ENCODE assay signal across 7 cellular contexts in the genomic region with DNA sequence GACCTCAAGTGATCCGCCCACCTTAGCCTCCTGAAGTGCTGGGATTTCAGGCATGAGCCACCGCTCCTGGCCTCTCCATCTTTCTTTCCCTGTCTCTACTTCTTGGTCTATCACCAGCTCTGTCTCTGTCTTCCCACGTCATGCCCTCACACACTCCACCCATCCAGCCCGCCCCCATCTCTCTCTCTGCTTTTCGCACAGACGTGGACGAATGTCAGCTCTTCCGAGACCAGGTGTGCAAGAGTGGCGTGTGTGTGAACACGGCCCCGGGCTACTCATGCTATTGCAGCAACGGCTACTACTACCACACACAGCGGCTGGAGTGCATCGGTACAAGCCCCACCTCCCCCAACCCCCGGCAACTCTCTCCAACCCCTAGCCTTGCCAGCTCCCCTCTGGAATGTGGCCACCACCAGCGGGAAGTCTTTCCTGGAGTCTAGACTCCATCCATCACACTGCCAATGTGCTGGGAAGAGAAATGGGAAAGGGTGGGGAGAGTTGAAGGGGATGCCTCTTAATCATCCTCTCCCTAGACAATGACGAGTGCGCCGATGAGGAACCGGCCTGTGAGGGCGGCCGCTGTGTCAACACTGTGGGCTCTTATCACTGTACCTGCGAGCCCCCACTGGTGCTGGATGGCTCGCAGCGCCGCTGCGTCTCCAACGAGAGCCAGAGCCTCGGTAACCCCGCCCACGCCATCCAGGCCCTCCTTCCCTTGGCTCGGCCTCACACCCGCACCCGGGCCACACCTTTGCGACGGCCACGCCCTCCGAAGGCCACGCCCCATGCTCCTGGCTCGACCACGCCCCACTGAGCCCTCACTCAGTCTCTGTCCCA. TPM values are rescaled to one million over a fixed set of nuclear protein-coding genes. Genes with fewer than 3 reads are reported as not detected.
A peak's percentile ranks its signal among the peaks of the same experiment; 100 is the strongest.
DNase-seq lines count a peak whose midpoint lies in the region; ATAC-seq and TF ChIP-seq lines count a peak whose summit lies in the region.

No MANE protein-coding gene starts in this region.

- H3K27me3 ChIP-seq in endodermal cell (ENCODE audit: control insufficient read depth, insufficient read depth, low read length, poor library complexity, severe bottlenecking) (no peaks in the 10 kb centered on the region), tibial nerve (no peaks in the 10 kb centered on the region)

- no peaks in the 10 kb centered on the region for H3K27me3 Mint-ChIP-seq in endodermal cell (ENCODE audit: insufficient read depth)
- H3K27me3 Mint-ChIP-seq in osteocyte (ENCODE audit: unreplicated experiment): no peaks in the 10 kb centered on the region

- WGBS in endodermal cell (ENCODE audit: insufficient coverage in 1 of 2, insufficient read length in 1 of 2), 2 experiments: 18 to 29% methylated on average over 21 to 40 of the region's 41 CpGs
- 57 to 60% methylated on average over 40 to 41 of the region's 41 CpGs for WGBS in tibial nerve, 2 donors

- peak overlapping the region; percentile 20 for H3K9ac ChIP-seq in endodermal cell (ENCODE audit: extremely low read depth, low read length, poor library complexity, severe bottlenecking)

- TF ChIP-seq EP300 in tibial nerve (IDR thresholded peaks at IDR 0.05): no peak

- no peak for ATAC-seq in HG03442 (IDR thresholded peaks at IDR 0.05; ENCODE audit: unreplicated experiment)

- H3K4me1 Mint-ChIP-seq in endodermal cell (peaks cover 18% of the 10 kb centered on the region), osteocyte (ENCODE audit: unreplicated experiment) (peaks cover 18% of the 10 kb centered on the region)

- peaks cover 69% of the 10 kb centered on the region for H3K36me3 Mint-ChIP-seq in endodermal cell (ENCODE audit: low read depth)
- H3K36me3 Mint-ChIP-seq in osteocyte (ENCODE audit: unreplicated experiment): peaks cover 27% of the 10 kb centered on the region

- H3K4me3 ChIP-seq in endodermal cell (ENCODE audit: low read length): no peak overlapping the region
- no peak overlapping the region for H3K4me3 ChIP-seq in tibial nerve

- DNase-seq in HuH-7 (ENCODE audit: low spot score) (peak; percentile 97), NCI-H526 (lab: John Stamatoyannopoulos, UW) (peak; percentile 88 to 98), endodermal cell (peak; percentile 99), osteocyte (ENCODE audit: extremely low spot score, unreplicated experiment) (no peak), tibial nerve (ENCODE audit: low spot score in 2 of 2) (no peak), foreskin melanocyte (no peak)

- H3K4me1 ChIP-seq in endodermal cell (ENCODE audit: control insufficient read depth, insufficient read depth, low read length): no peaks in the 10 kb centered on the region
- H3K4me1 ChIP-seq in tibial nerve: peaks cover 0 to 17% (median 0%) of the 10 kb centered on the region in 4 donors

- TF ChIP-seq POLR2A in tibial nerve (IDR thresholded peaks at IDR 0.05): no peak

- H3K4me3 Mint-ChIP-seq in endodermal cell (peak overlapping the region; percentile 32), osteocyte (ENCODE audit: unreplicated experiment) (no peak overlapping the region)

- H3K9me3 ChIP-seq in endodermal cell (ENCODE audit: control insufficient read depth, low read length) (no peaks in the 10 kb centered on the region), tibial nerve (no peaks in the 10 kb centered on the region)

- H3K27ac ChIP-seq in endodermal cell (ENCODE audit: low read depth, low read length): peak overlapping the region; percentile 50
- H3K27ac ChIP-seq in tibial nerve: peak overlapping the region in 2 of 4 donors; percentile 21 to 28

- H3K9me3 Mint-ChIP-seq in endodermal cell (no peaks in the 10 kb centered on the region), osteocyte (ENCODE audit: unreplicated experiment) (no peaks in the 10 kb centered on the region)

- H3K27ac Mint-ChIP-seq in endodermal cell (peak overlapping the region; percentile 96), osteocyte (ENCODE audit: unreplicated experiment) (peak overlapping the region; percentile 29)

- TF ChIP-seq CTCF in endodermal cell (conservative IDR thresholded peaks at IDR 0.05) (no peak), osteocyte (IDR thresholded peaks at IDR 0.05) (no peak), tibial nerve (IDR thresholded peaks at IDR 0.05) (no peak)

- peaks cover 40% of the 10 kb centered on the region for H3K36me3 ChIP-seq in endodermal cell (ENCODE audit: control insufficient read depth, insufficient read depth, low read length)
- peaks cover 4 to 94% (median 30%) of the 10 kb centered on the region in 3 donors for H3K36me3 ChIP-seq in tibial nerve

RNA-seq across cellular contexts. Expression of gene LTBP4, which starts 22.5 kb away (rescaled TPM):
- total RNA-seq in endodermal cell: 100 to 1,000 TPM; 104 to 133 TPM
- 219 TPM for polyA plus RNA-seq in endodermal cell (2013, experiment 1 of 2)
- 194 TPM for polyA plus RNA-seq in endodermal cell (2013, experiment 2 of 2)
- total RNA-seq in osteocyte: 85.9 and 93.6 TPM in 2 replicates
- total RNA-seq in tibial nerve: 1,000 to 10,000 TPM in 2 of 4 donors, 100 to 1,000 TPM in 2; 851 to 1,504 (median 1,156) TPM

RNA-seq across cellular contexts. Expression of gene SHKBP1, which starts 46.9 kb away (rescaled TPM):
- 100 to 1,000 TPM; 110 TPM for total RNA-seq in endodermal cell
- polyA plus RNA-seq in endodermal cell (2013, experiment 1 of 2): 90.9 TPM
- polyA plus RNA-seq in endodermal cell (2013, experiment 2 of 2): 81.4 TPM
- total RNA-seq in osteocyte: 53.3 and 53.8 TPM in 2 replicates
- total RNA-seq in tibial nerve: 100 to 1,000 TPM in 1 of 4 donors, 10 to 100 TPM in 3; 40.8 to 129 (median 51.2) TPM

Comparison
In these comparisons a context has a peak if more than half of its experiments do, and no peak if none do; other contexts are left out.
1. DNase-seq: peak in HuH-7 (single experiment), NCI-H526 (2 of 2) and endodermal cell (single experiment); none in osteocyte (single experiment), tibial nerve (0 of 2) and foreskin melanocyte (single experiment).